In the genomic region with DNA sequence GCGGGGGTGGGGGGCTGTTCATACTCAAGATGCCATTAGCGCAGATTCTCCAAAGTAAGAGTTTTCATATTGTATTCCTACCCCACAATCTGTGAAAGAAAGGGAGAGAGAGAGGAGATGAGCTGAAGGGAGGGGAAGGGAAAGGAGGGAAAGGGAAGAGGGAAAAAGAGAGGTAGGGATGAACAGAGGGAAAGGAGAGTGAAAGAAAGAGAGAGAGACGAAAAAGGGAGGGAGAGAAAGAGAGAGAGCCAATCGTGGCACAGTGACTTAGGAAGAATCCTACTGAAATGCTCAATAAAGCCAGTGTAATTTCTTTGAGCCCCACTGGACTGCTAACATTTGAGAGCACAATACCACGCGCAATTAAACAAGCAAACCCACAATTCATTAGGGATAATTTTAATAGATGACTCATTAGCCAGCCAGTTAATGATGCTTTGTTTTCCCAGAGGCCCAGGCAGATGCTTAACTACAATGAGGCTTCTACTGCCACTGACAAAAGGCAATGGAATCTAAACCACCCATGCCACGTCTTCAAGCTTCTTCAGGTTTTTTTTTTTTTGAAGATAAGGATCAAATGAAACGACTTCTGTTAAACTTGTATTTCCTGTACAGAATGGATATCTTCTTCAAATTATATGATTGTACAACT, we compare ENCODE assay signal across 11 cellular contexts.
DNase-seq lines count a peak whose midpoint lies in the region; ATAC-seq, FAIRE-seq and TF ChIP-seq lines count a peak whose summit lies in the region.
"Had no signal": no experiment of that assay in that cellular context is flagged by ENCODE, and none has a peak within 500 bp of the region (broad histone marks: within the 10 kb centered on the region; RNA-seq: fewer than 3 reads in every experiment).

No MANE protein-coding gene starts in this region.

- TF ChIP-seq CTCF in AG09309 (IDR thresholded peaks at IDR 0.05; ENCODE audit: control insufficient read depth, insufficient read depth, low read depth, low read length, missing control alignments): no peak
- TF ChIP-seq CTCF in bronchial epithelial cell (IDR thresholded peaks at IDR 0.05; ENCODE audit: insufficient read depth, low read length, severe bottlenecking): no peak

- DNase-seq in AG09309 (ENCODE audit: low read depth): peak; percentile 79
- peak; percentile 62 for DNase-seq in HT1080 (ENCODE audit: low read depth)
- DNase-seq in bronchial epithelial cell (ENCODE audit: low read depth): peak; percentile 65
- DNase-seq in left kidney (ENCODE audit: low read depth, low spot score): peak; percentile 70
- no peak for DNase-seq in HK-2 (ENCODE audit: unreplicated experiment)
- DNase-seq in C1 segment of cervical spinal cord (lab: John Stamatoyannopoulos, UW): no peak
- no peak for DNase-seq in activated CD8-positive, alpha-beta memory T cell treated with anti-CD3 and anti-CD28 coated beads, Interleukin-2, amount 10 ng/mL, durations not matched to agents 7 days and 5 days
- DNase-seq: activated naive CD4-positive, alpha-beta T cell had no signal

- H3K27me3 Mint-ChIP-seq in activated CD8-positive, alpha-beta memory T cell treated with anti-CD3 and anti-CD28 coated beads, Interleukin-2, amount 10 ng/mL, durations not matched to agents 7 days and 5 days: no peaks in the 10 kb centered on the region

- no peaks in the 10 kb centered on the region for H3K36me3 Mint-ChIP-seq in activated CD8-positive, alpha-beta memory T cell treated with anti-CD3 and anti-CD28 coated beads, Interleukin-2, amount 10 ng/mL, durations not matched to agents 7 days and 5 days

- CTCF ChIA-PET in activated CD8-positive, alpha-beta memory T cell treated with anti-CD3 and anti-CD28 coated beads, Interleukin-2, amount 10 ng/mL, durations not matched to agents 7 days and 5 days (lab: Charles Lee): no interaction called here

- H3K4me3 Mint-ChIP-seq in activated CD8-positive, alpha-beta memory T cell treated with anti-CD3 and anti-CD28 coated beads, Interleukin-2, amount 10 ng/mL, durations not matched to agents 7 days and 5 days: no peak overlapping the region

- H3K4me3 ChIP-seq in AG09309 (ENCODE audit: control insufficient read depth, low read depth, low read length) (no peak overlapping the region), bronchial epithelial cell (ENCODE audit: low read depth, low read length) (no peak overlapping the region)
- H3K4me3 ChIP-seq: prostate gland, vagina had no signal

- ATAC-seq in HG03521 (IDR thresholded peaks at IDR 0.05; ENCODE audit: unreplicated experiment): no peak
- no peak for ATAC-seq in activated CD8-positive, alpha-beta memory T cell treated with anti-CD3 and anti-CD28 coated beads, Interleukin-2, amount 10 ng/mL, durations not matched to agents 7 days and 5 days

- H3K9me3 Mint-ChIP-seq in activated CD8-positive, alpha-beta memory T cell treated with anti-CD3 and anti-CD28 coated beads, Interleukin-2, amount 10 ng/mL, durations not matched to agents 7 days and 5 days (ENCODE audit: low read depth): no peaks in the 10 kb centered on the region

- H3K36me3 ChIP-seq in bronchial epithelial cell (ENCODE audit: control insufficient read depth, insufficient read depth, low read length): no peaks in the 10 kb centered on the region
- H3K36me3 ChIP-seq: prostate gland, vagina had no signal

- peaks cover 5% of the 10 kb centered on the region for H3K4me1 Mint-ChIP-seq in activated CD8-positive, alpha-beta memory T cell treated with anti-CD3 and anti-CD28 coated beads, Interleukin-2, amount 10 ng/mL, durations not matched to agents 7 days and 5 days

- H3K27ac Mint-ChIP-seq in activated CD8-positive, alpha-beta memory T cell treated with anti-CD3 and anti-CD28 coated beads, Interleukin-2, amount 10 ng/mL, durations not matched to agents 7 days and 5 days: no peak overlapping the region

- FAIRE-seq in bronchial epithelial cell (lab: Jason Lieb, UNC): no peak

- no peaks in the 10 kb centered on the region for H3K27me3 ChIP-seq in bronchial epithelial cell (ENCODE audit: control insufficient read depth, insufficient read depth, low read length)
- H3K27me3 ChIP-seq: vagina had no signal

Comparison
In these comparisons a context has a peak if more than half of its experiments do, and no peak if none do; other contexts are left out.
1. DNase-seq: peak in AG09309 (single experiment), HT1080 (single experiment), bronchial epithelial cell (single experiment) and left kidney (single experiment); none in HK-2 (single experiment), C1 segment of cervical spinal cord (0 of 14) and activated CD8-positive, alpha-beta memory T cell treated with anti-CD3 and anti-CD28 coated beads, Interleukin-2, amount 10 ng/mL, durations not matched to agents 7 days and 5 days (single experiment).